ENCODE assay signal across 18 cellular contexts in genomic region chr11:72179804-72180396, GRCh38.
DNase-seq lines count a peak whose midpoint lies in the region; ATAC-seq lines count a peak whose summit lies in the region.
"Had no signal": no experiment of that assay in that cellular context is flagged by ENCODE, and none has a peak within 500 bp of the region (broad histone marks: within the 10 kb centered on the region; RNA-seq: fewer than 3 reads in every experiment).

No MANE protein-coding gene starts in this region.

- ATAC-seq in HG02571 (IDR thresholded peaks at IDR 0.05; ENCODE audit: unreplicated experiment), result no peak
- no peak for ATAC-seq in HG03354 (IDR thresholded peaks at IDR 0.05; ENCODE audit: poor library complexity, severe bottlenecking, unreplicated experiment)
- ATAC-seq: T-cell had no signal

- DNase-seq in activated CD4-positive, alpha-beta T cell treated with anti-CD3 and anti-CD28 coated beads, Interleukin-2, amount 50 U/mL, for 48 hours, result peak; percentile 12 to 30
- no peak for DNase-seq in activated CD4-positive, alpha-beta T cell treated with anti-CD3 and anti-CD28 coated beads for 1 hour
- DNase-seq in EH (ENCODE audit: low read depth) (peak; percentile 61), SW480 (ENCODE audit: low spot score) (peak; percentile 50), glomerular visceral epithelial cell (ENCODE audit: extremely low spot score) (peak; percentile 21), anterior cingulate cortex (lab: John Stamatoyannopoulos, UW) (no peak)
- DNase-seq: caudate nucleus, dermis blood vessel endothelial cell, foreskin melanocyte, GDM1, NCI-H1694, nucleus accumbens, retina, SHP77, spleen, T-cell had no signal

Comparison
In these comparisons a context has a peak if more than half of its experiments do, and no peak if none do; other contexts are left out.
1. DNase-seq: peak in activated CD4-positive, alpha-beta T cell treated with anti-CD3 and anti-CD28 coated beads, Interleukin-2, amount 50 U/mL, for 48 hours (2 of 2), EH (single experiment), SW480 (single experiment) and glomerular visceral epithelial cell (single experiment); none in activated CD4-positive, alpha-beta T cell treated with anti-CD3 and anti-CD28 coated beads for 1 hour (single experiment) and anterior cingulate cortex (0 of 58).